In genomic region chr2:169491378-169491777, GRCh38 we compare ENCODE assay signal across 33 cellular contexts. TPM values are rescaled to one million over a fixed set of nuclear protein-coding genes. Genes with fewer than 3 reads are reported as not detected.
"Had no signal": no experiment of that assay in that cellular context is flagged by ENCODE, and none has a peak within 500 bp of the region (broad histone marks: within the 10 kb centered on the region; RNA-seq: fewer than 3 reads in every experiment).

No MANE protein-coding gene starts in this region.

- FAIRE-seq: bronchial epithelial cell had no signal

- DNase-seq: activated B cell treated with CpG ODN at 0.5 μM for 24 hours; activated CD4-positive, alpha-beta memory T cell treated with anti-CD3 and anti-CD28 coated beads for 36 hours; activated CD4-positive, alpha-beta T cell treated with anti-CD3 and anti-CD28 coated beads for 4 hours; activated CD4-positive, alpha-beta T cell treated with anti-CD3 and anti-CD28 coated beads, Interleukin-2, amount 10 ng/mL, durations not matched to agents 24 days and 14 days; activated CD4-positive, alpha-beta T cell treated with anti-CD3 and anti-CD28 coated beads, Interleukin-2, amount 50 U/mL, for 1 hour; activated CD4-positive, alpha-beta T cell treated with anti-CD3 and anti-CD28 coated beads, Interleukin-2, amount 50 U/mL, for 4 hours; activated CD4-positive, CD25-positive, alpha-beta regulatory T cell treated with anti-CD3 and anti-CD28 coated beads, Interleukin-2, amount 50 U/mL, for 72 hours; activated CD8-positive, alpha-beta memory T cell treated with anti-CD3 and anti-CD28 coated beads, Interleukin-2, amount 50 U/mL, for 4 hours; activated CD8-positive, alpha-beta T cell treated with anti-CD3 and anti-CD28 coated beads for 36 hours; activated effector memory CD4-positive, alpha-beta T cell treated with anti-CD3 and anti-CD28 coated beads, Interleukin-2, amount 50 U/mL, for 16 hours; activated gamma-delta T cell treated with Interleukin-2 at 50 U/mL for 16 hours; activated naive CD4-positive, alpha-beta T cell; activated naive CD4-positive, alpha-beta T cell treated with anti-CD3 and anti-CD28 coated beads for 36 hours; activated naive CD4-positive, alpha-beta T cell treated with anti-CD3 and anti-CD28 coated beads, Interleukin-2, amount 50 U/mL, for 16 hours; activated naive CD8-positive, alpha-beta T cell treated with anti-CD3 and anti-CD28 coated beads for 36 hours; activated T-cell treated with anti-CD3 and anti-CD28 coated beads for 4 hours; activated T-cell treated with anti-CD3 and anti-CD28 coated beads, Interleukin-2, amount 50 U/mL, for 1 hour; activated T-cell treated with anti-CD3 and anti-CD28 coated beads, Interleukin-2, amount 50 U/mL, for 4 hours; activated T-cell treated with anti-CD3 and anti-CD28 coated beads, Interleukin-2, amount 50 U/mL, for 72 hours; adrenal gland; amniotic stem cell; caudate nucleus; cerebellar nuclear complex; T-helper 1 cell; T-helper 2 cell; T-helper 9 cell had no signal

- H3K36me3 ChIP-seq: adrenal gland had no signal

- H3K27ac ChIP-seq: adrenal gland, ascending aorta, cardiac muscle cell, VCaP had no signal

- H3K4me3 ChIP-seq: adrenal gland, ascending aorta, cardiac muscle cell had no signal

- H3K4me1 ChIP-seq: adrenal gland, ascending aorta had no signal

- ATAC-seq: activated CD8-positive, alpha-beta T cell treated with anti-CD3 and anti-CD28 coated beads for 36 hours; activated naive CD4-positive, alpha-beta T cell treated with anti-CD3 and anti-CD28 coated beads, Interleukin-2, amount 50 U/mL, for 72 hours; activated T-cell treated with anti-CD3 and anti-CD28 coated beads, Interleukin-2, amount 50 U/mL, for 4 hours; activated T-cell treated with anti-CD3 and anti-CD28 coated beads, Interleukin-2, amount 50 U/mL, for 72 hours; activated T-helper 17 cell treated with anti-CD3 and anti-CD28 coated beads, Interleukin-2, amount 50 U/mL, for 72 hours had no signal

- H3K9me3 ChIP-seq: adrenal gland, ascending aorta had no signal

- H3K27me3 ChIP-seq: adrenal gland, ascending aorta, cardiac muscle cell had no signal

RNA-seq across cellular contexts. Expression of gene KLHL41, which starts 18.1 kb away (rescaled TPM):
- total RNA-seq: activated naive CD4-positive, alpha-beta T cell treated with anti-CD3 and anti-CD28 coated beads for 36 hours; activated naive CD4-positive, alpha-beta T cell treated with anti-CD3 and anti-CD28 coated beads, Interleukin-2, amount 50 U/mL, for 72 hours; activated T-cell treated with anti-CD3 and anti-CD28 coated beads, Interleukin-2, amount 50 U/mL, for 4 hours; activated T-helper 1 cell treated with anti-CD3 and anti-CD28 coated beads, Interleukin-12 subunit alpha, Interleukin-12 subunit beta, Interleukin-2, Interleukin-4 antibody, amounts not matched to agents 30 ng/mL and 10 ng/mL and 1 ng/mL, durations not matched to agents 14 hours and 24 hours and 36 hours; activated T-helper 17 cell treated with anti-CD3 and anti-CD28 coated beads, Interleukin-2, amount 50 U/mL, for 72 hours; bronchial epithelial cell had no signal
